ENCODE assay signal across 8 cellular contexts in genomic region chr1:156920233-156921052, GRCh38. TPM values are rescaled to one million over a fixed set of nuclear protein-coding genes. Genes with fewer than 3 reads are reported as not detected.
DNase-seq lines count a peak whose midpoint lies in the region; ATAC-seq and TF ChIP-seq lines count a peak whose summit lies in the region.

Gene LRRC71 (plus strand): TSS chr1:156920632. CDS start chr1:156920804, 172 bp downstream.

- H3K27me3 Mint-ChIP-seq in activated CD4-positive, alpha-beta T cell treated with anti-CD3 and anti-CD28 coated beads, Interleukin-2, amount 10 ng/mL, durations not matched to agents 24 days and 14 days, result peaks cover 73% of the 10 kb centered on the region

- peak within 1 kb of the TSS; percentile 45 for H3K4me3 Mint-ChIP-seq in activated CD4-positive, alpha-beta T cell treated with anti-CD3 and anti-CD28 coated beads, Interleukin-2, amount 10 ng/mL, durations not matched to agents 24 days and 14 days

- peak; percentile 87 to 97 (median 92) for ATAC-seq in right lobe of liver
- no peak for ATAC-seq in GM18868 (IDR thresholded peaks at IDR 0.05; ENCODE audit: unreplicated experiment)

- DNase-seq in GM03348 (ENCODE audit: low spot score), result peak; percentile 98
- DNase-seq in NCI-H1092 (lab: John Stamatoyannopoulos, UW), result peak; percentile 65
- peak; percentile 94 for DNase-seq in activated CD4-positive, alpha-beta T cell treated with anti-CD3 and anti-CD28 coated beads, Interleukin-2, amount 10 ng/mL, durations not matched to agents 24 days and 14 days
- DNase-seq in ecto neural progenitor cell (ENCODE audit: low spot score), result peak; percentile 96
- DNase-seq in right lobe of liver, result peak in 2 of 3 donors; percentile 74 to 77
- DNase-seq in stimulated activated CD4-positive, alpha-beta T cell treated with anti-CD3 and anti-CD28 coated beads, Interleukin-4, amount 100 ng/mL, for 48 hours (ENCODE audit: low read depth in 2 of 2), result peak; percentile 65 to 78
- no peak for DNase-seq in NCI-H2227 (lab: John Stamatoyannopoulos, UW; ENCODE audit: unreplicated experiment)

- TF ChIP-seq CTCF in right lobe of liver (IDR thresholded peaks at IDR 0.05), result peak; percentile 65 to 79 (median 73)

- H3K36me3 ChIP-seq in right lobe of liver, result no peaks in the 10 kb centered on the region

- TF ChIP-seq POLR2A in right lobe of liver (IDR thresholded peaks at IDR 0.05), result no peak

- H3K27me3 ChIP-seq in right lobe of liver, result peaks cover 0 to 28% of the 10 kb centered on the region in 2 donors

- H3K27ac Mint-ChIP-seq in activated CD4-positive, alpha-beta T cell treated with anti-CD3 and anti-CD28 coated beads, Interleukin-2, amount 10 ng/mL, durations not matched to agents 24 days and 14 days, result no peak within 1 kb of the TSS

- intact Hi-C loops in activated CD4-positive, alpha-beta T cell treated with anti-CD3 and anti-CD28 coated beads, Interleukin-2, amount 10 ng/mL, durations not matched to agents 24 days and 14 days (cut with micrococcal nuclease), result loop anchor here (5.0 to 10.0 kb wide), 5 partner anchors 56 to 486 kb away; partner anchors contain the start of gene NTRK1
- intact Hi-C loops in right lobe of liver (cut with DNase I), result no loop called here

- no peaks in the 10 kb centered on the region for H3K36me3 Mint-ChIP-seq in activated CD4-positive, alpha-beta T cell treated with anti-CD3 and anti-CD28 coated beads, Interleukin-2, amount 10 ng/mL, durations not matched to agents 24 days and 14 days (ENCODE audit: low read depth)

- H3K4me1 ChIP-seq in right lobe of liver, result peaks cover 0 to 3% (median 0%) of the 10 kb centered on the region in 4 donors

- WGBS in right lobe of liver (ENCODE audit: insufficient coverage, low coverage, low lambda C conversion rate, missing lambda C conversion rate), result 6% methylated on average over 39 of the region's 71 CpGs

- no peaks in the 10 kb centered on the region for H3K9me3 ChIP-seq in right lobe of liver

- no peaks in the 10 kb centered on the region for H3K9me3 Mint-ChIP-seq in activated CD4-positive, alpha-beta T cell treated with anti-CD3 and anti-CD28 coated beads, Interleukin-2, amount 10 ng/mL, durations not matched to agents 24 days and 14 days

- no peak within 1 kb of the TSS for H3K27ac ChIP-seq in right lobe of liver

- no peak within 1 kb of the TSS for H3K4me3 ChIP-seq in right lobe of liver

- peaks cover 5% of the 10 kb centered on the region for H3K4me1 Mint-ChIP-seq in activated CD4-positive, alpha-beta T cell treated with anti-CD3 and anti-CD28 coated beads, Interleukin-2, amount 10 ng/mL, durations not matched to agents 24 days and 14 days

RNA-seq across cellular contexts. Expression of gene LRRC71, which starts in this region (rescaled TPM):
- not detected in 2 replicates for total RNA-seq in activated CD4-positive, alpha-beta T cell treated with anti-CD3 and anti-CD28 coated beads, Interleukin-2, amount 10 ng/mL, durations not matched to agents 24 days and 14 days
- total RNA-seq in right lobe of liver, result under 1 TPM in 2 of 6 experiments, not detected in 4; 0.12 to 0.20 TPM

Comparison
In these comparisons a context has a peak if more than half of its experiments do, and no peak if none do; other contexts are left out.
1. Peak in DNase-seq in activated CD4-positive, alpha-beta T cell treated with anti-CD3 and anti-CD28 coated beads, Interleukin-2, amount 10 ng/mL, durations not matched to agents 24 days and 14 days; RNA of the gene not detected or under 1 TPM.
2. Peak in DNase-seq and ATAC-seq in right lobe of liver; RNA of the gene not detected or under 1 TPM.